Comparison of ENCODE assay signal across 2 cellular contexts in the genomic region with DNA sequence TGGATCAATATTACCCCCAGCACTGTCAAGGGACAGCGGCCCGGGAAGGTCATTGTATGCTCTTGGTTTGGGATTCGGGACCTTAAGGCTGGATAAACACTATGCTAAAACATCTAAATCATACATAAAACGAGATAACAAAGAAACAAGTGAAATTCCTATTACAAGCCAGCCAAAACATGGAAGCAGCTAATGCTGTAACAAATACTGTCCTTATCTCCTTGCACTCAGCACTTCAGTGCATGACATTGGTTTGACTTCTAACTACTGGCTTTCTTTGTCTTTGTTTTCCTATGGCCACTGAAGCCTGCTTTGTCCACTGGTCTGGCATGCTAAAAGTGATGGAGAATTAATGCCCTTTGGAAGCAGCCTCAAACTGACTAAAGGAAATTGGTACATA.
TF ChIP-seq lines count a peak whose summit lies in the region.

No MANE protein-coding gene starts in this region.

TF ChIP-seq in IMR-90, 13 proteins besides CTCF, POLR2A, EP300 and RAD21:
- TF ChIP-seq BHLHE40 (IDR thresholded peaks at IDR 0.05; ENCODE audit: low read depth, low read length), result no peak
- no peak for TF ChIP-seq CHD1 (IDR thresholded peaks at IDR 0.05; ENCODE audit: low read depth, low read length)
- TF ChIP-seq SMC3 (IDR thresholded peaks at IDR 0.05; ENCODE audit: low read depth, low read length), result no peak
- no peak for TF ChIP-seq MXI1 (IDR thresholded peaks at IDR 0.05; ENCODE audit: borderline replicate concordance, low read depth, low read length)
- no peak for TF ChIP-seq RCOR1 (IDR thresholded peaks at IDR 0.05; ENCODE audit: insufficient replicate concordance, low read length)
- no peak for TF ChIP-seq CEBPB (IDR thresholded peaks at IDR 0.05; ENCODE audit: low read depth, low read length)
- no peak for TF ChIP-seq NFE2L2 (IDR thresholded peaks at IDR 0.05; ENCODE audit: low read depth, low read length)
- TF ChIP-seq MAZ (IDR thresholded peaks at IDR 0.05; ENCODE audit: borderline replicate concordance, low read depth, low read length), result no peak
- TF ChIP-seq RFX5 (IDR thresholded peaks at IDR 0.05; ENCODE audit: low read depth, low read length), result no peak
- no peak for TF ChIP-seq FOS (IDR thresholded peaks at IDR 0.05; ENCODE audit: low read depth, low read length)
- TF ChIP-seq USF2 (IDR thresholded peaks at IDR 0.05; ENCODE audit: low read depth, low read length), result no peak
- TF ChIP-seq ELK1 (IDR thresholded peaks at IDR 0.05; ENCODE audit: borderline replicate concordance, low read depth, low read length), result no peak

TF ChIP-seq in H1, 55 proteins besides CTCF, POLR2A, EP300 and RAD21:
- TF ChIP-seq POLR2AphosphoS5 (IDR thresholded peaks at IDR 0.05; ENCODE audit: low read depth, low read length) (no peak), JUN (IDR thresholded peaks at IDR 0.05; ENCODE audit: low read depth, low read length) (no peak), FOSL1 (IDR thresholded peaks at IDR 0.05; ENCODE audit: insufficient read depth, low read depth, low read length) (no peak), CBX5 (IDR thresholded peaks at IDR 0.05; ENCODE audit: low read depth, low read length) (no peak), NANOG (IDR thresholded peaks at IDR 0.05; ENCODE audit: insufficient read depth, low read depth, low read length, poor library complexity, severe bottlenecking) (no peak), SP2 (IDR thresholded peaks at IDR 0.05; ENCODE audit: low read length) (no peak), RFX5 (IDR thresholded peaks at IDR 0.05; ENCODE audit: borderline replicate concordance, low read depth, low read length) (no peak)
- TF ChIP-seq, protein P1, sequence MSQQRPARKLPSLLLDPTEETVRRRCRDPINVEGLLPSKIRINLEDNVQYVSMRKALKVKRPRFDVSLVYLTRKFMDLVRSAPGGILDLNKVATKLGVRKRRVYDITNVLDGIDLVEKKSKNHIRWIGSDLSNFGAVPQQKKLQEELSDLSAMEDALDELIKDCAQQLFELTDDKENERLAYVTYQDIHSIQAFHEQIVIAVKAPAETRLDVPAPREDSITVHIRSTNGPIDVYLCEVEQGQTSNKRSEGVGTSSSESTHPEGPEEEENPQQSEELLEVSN (IDR thresholded peaks at IDR 0.05), result no peak
TF ChIP-seq in H1: peak in this region for 0.
